Comparison of ENCODE assay signal across 1 cellular context in the genomic region with DNA sequence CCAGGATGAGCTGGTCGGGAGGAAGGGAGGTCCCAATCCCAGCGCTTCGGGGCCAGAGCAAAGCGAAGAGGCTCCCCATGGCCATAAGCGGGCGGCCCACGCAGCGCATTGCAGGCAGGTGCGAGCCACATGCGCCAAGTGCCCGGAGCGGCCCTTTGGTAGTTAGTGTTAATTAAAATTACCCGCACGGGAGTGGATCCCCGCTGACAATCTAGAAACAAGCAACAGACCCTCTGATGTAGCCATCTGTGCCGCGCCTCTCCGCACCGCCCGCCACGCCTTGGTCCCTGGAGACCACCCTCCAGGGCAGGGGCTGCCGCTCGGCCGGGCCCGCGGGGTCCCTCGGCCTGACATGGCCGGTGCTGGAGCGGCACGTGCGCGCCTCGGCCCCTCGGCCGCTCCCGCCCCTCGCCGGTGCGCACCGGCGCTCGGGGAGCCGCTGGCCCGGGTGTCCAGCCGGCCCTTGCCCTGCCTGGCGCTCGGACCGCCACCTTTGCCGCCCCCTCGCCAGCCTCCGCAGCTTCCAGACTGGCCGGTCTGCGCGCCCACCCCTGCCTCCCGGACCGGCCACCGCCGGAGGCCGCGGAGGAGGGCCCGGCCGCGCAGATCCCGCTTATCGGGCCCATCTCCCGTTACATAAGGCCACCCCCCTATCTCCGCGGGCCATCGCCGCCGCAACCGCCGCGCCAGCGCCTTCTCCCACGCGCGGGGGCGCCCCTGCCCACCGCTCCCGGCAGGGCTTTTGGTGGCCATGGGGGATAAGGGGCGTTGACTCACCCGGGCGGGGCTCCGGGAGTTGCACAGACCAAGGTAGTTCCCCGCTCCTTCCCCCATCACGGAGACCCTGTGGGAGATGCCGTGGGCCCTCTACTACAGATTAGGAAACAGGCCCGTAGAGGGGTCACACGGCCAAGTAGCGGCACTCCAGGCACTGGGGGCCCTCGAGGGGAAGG.
A peak's percentile ranks its signal among the peaks of the same experiment; 100 is the strongest.
TF ChIP-seq lines count a peak whose summit lies in the region.

No MANE protein-coding gene starts in this region.

TF ChIP-seq in WTC11, 78 proteins besides CTCF, POLR2A, EP300 and RAD21 (continues in another document):
- TF ChIP-seq, protein P1, sequence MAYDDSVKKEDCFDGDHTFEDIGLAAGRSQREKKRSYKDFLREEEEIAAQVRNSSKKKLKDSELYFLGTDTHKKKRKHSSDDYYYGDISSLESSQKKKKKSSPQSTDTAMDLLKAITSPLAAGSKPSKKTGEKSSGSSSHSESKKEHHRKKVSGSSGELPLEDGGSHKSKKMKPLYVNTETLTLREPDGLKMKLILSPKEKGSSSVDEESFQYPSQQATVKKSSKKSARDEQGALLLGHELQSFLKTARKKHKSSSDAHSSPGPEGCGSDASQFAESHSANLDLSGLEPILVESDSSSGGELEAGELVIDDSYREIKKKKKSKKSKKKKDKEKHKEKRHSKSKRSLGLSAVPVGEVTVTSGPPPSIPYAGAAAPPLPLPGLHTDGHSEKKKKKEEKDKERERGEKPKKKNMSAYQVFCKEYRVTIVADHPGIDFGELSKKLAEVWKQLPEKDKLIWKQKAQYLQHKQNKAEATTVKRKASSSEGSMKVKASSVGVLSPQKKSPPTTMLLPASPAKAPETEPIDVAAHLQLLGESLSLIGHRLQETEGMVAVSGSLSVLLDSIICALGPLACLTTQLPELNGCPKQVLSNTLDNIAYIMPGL (CRISPR knock-in tag; IDR thresholded peaks at IDR 0.05) = peak; percentile 74; the same call in 1 of the 2 replicates
- peak; percentile 67; the same call in 1 of the 2 replicates for TF ChIP-seq IRF2 (CRISPR knock-in tag; IDR thresholded peaks at IDR 0.05; ENCODE audit: borderline replicate concordance, low read depth)
- TF ChIP-seq USF1 (CRISPR knock-in tag; IDR thresholded peaks at IDR 0.05) = no peak
- no peak for TF ChIP-seq ZBTB43 (CRISPR knock-in tag; IDR thresholded peaks at IDR 0.05)
- TF ChIP-seq, protein P2, sequence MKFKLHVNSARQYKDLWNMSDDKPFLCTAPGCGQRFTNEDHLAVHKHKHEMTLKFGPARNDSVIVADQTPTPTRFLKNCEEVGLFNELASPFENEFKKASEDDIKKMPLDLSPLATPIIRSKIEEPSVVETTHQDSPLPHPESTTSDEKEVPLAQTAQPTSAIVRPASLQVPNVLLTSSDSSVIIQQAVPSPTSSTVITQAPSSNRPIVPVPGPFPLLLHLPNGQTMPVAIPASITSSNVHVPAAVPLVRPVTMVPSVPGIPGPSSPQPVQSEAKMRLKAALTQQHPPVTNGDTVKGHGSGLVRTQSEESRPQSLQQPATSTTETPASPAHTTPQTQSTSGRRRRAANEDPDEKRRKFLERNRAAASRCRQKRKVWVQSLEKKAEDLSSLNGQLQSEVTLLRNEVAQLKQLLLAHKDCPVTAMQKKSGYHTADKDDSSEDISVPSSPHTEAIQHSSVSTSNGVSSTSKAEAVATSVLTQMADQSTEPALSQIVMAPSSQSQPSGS (CRISPR knock-in tag; IDR thresholded peaks at IDR 0.05; ENCODE audit: borderline replicate concordance, low read depth) = peak; percentile 26; the same call in 1 of the 2 replicates
- TF ChIP-seq ZNF532 (CRISPR knock-in tag; IDR thresholded peaks at IDR 0.05; ENCODE audit: borderline replicate concordance) = no peak
- TF ChIP-seq TP53 (CRISPR knock-in tag; IDR thresholded peaks at IDR 0.05) = no peak
- no peak for TF ChIP-seq GABPB1 (CRISPR knock-in tag; IDR thresholded peaks at IDR 0.05)
- no peak for TF ChIP-seq RELA (CRISPR knock-in tag; IDR thresholded peaks at IDR 0.05; ENCODE audit: borderline replicate concordance)
- TF ChIP-seq, protein P3, sequence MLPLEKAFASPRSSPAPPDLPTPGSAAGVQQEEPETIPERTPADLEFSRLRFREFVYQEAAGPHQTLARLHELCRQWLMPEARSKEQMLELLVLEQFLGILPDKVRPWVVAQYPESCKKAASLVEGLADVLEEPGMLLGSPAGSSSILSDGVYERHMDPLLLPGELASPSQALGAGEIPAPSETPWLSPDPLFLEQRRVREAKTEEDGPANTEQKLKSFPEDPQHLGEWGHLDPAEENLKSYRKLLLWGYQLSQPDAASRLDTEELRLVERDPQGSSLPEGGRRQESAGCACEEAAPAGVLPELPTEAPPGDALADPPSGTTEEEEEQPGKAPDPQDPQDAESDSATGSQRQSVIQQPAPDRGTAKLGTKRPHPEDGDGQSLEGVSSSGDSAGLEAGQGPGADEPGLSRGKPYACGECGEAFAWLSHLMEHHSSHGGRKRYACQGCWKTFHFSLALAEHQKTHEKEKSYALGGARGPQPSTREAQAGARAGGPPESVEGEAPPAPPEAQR (CRISPR knock-in tag; IDR thresholded peaks at IDR 0.05) = no peak
- 0 out of 2 replicates have a peak, but pooled peaks have one; percentile 41 for TF ChIP-seq CREM (CRISPR knock-in tag; IDR thresholded peaks at IDR 0.05)
- peak; percentile 55; the same call in 1 of the 2 replicates for TF ChIP-seq ZNF219 (CRISPR knock-in tag; IDR thresholded peaks at IDR 0.05; ENCODE audit: borderline replicate concordance)
- TF ChIP-seq RORB (CRISPR knock-in tag; IDR thresholded peaks at IDR 0.05) = no peak
- peak; percentile 42; the same call in 1 of the 2 replicates for TF ChIP-seq FOXK1 (CRISPR knock-in tag; IDR thresholded peaks at IDR 0.05)
- 0 out of 2 replicates have a peak, but pooled peaks have one; percentile 26 for TF ChIP-seq ZNF416 (CRISPR knock-in tag; IDR thresholded peaks at IDR 0.05)
- peak; percentile 89 for TF ChIP-seq TCF7 (CRISPR knock-in tag; IDR thresholded peaks at IDR 0.05; ENCODE audit: low read depth)
- TF ChIP-seq, protein P4, sequence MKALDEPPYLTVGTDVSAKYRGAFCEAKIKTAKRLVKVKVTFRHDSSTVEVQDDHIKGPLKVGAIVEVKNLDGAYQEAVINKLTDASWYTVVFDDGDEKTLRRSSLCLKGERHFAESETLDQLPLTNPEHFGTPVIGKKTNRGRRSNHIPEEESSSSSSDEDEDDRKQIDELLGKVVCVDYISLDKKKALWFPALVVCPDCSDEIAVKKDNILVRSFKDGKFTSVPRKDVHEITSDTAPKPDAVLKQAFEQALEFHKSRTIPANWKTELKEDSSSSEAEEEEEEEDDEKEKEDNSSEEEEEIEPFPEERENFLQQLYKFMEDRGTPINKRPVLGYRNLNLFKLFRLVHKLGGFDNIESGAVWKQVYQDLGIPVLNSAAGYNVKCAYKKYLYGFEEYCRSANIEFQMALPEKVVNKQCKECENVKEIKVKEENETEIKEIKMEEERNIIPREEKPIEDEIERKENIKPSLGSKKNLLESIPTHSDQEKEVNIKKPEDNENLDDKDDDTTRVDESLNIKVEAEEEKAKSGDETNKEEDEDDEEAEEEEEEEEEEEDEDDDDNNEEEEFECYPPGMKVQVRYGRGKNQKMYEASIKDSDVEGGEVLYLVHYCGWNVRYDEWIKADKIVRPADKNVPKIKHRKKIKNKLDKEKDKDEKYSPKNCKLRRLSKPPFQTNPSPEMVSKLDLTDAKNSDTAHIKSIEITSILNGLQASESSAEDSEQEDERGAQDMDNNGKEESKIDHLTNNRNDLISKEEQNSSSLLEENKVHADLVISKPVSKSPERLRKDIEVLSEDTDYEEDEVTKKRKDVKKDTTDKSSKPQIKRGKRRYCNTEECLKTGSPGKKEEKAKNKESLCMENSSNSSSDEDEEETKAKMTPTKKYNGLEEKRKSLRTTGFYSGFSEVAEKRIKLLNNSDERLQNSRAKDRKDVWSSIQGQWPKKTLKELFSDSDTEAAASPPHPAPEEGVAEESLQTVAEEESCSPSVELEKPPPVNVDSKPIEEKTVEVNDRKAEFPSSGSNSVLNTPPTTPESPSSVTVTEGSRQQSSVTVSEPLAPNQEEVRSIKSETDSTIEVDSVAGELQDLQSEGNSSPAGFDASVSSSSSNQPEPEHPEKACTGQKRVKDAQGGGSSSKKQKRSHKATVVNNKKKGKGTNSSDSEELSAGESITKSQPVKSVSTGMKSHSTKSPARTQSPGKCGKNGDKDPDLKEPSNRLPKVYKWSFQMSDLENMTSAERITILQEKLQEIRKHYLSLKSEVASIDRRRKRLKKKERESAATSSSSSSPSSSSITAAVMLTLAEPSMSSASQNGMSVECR (CRISPR knock-in tag; IDR thresholded peaks at IDR 0.05; ENCODE audit: borderline replicate concordance) = peak; percentile 58; the same call in 1 of the 2 replicates
- peak; percentile 48; the same call in 1 of the 2 replicates for TF ChIP-seq ESRRA (CRISPR knock-in tag; IDR thresholded peaks at IDR 0.05; ENCODE audit: borderline replicate concordance)
- TF ChIP-seq CDX4 (CRISPR knock-in tag; IDR thresholded peaks at IDR 0.05; ENCODE audit: borderline replicate concordance) = no peak
- TF ChIP-seq GRHL2 (CRISPR knock-in tag; IDR thresholded peaks at IDR 0.05; ENCODE audit: insufficient replicate concordance, severe bottlenecking) = no peak
- no peak for TF ChIP-seq TEAD4 (CRISPR knock-in tag; IDR thresholded peaks at IDR 0.05)
- TF ChIP-seq ETV6 (CRISPR knock-in tag; IDR thresholded peaks at IDR 0.05) = peak; percentile 69; the same call in 1 of the 2 replicates
- TF ChIP-seq JUN (CRISPR knock-in tag; IDR thresholded peaks at IDR 0.05) = 0 out of 2 replicates have a peak, but pooled peaks have one; percentile 71
- no peak for TF ChIP-seq PRRX2 (CRISPR knock-in tag; IDR thresholded peaks at IDR 0.05)
- TF ChIP-seq USF2 (CRISPR knock-in tag; IDR thresholded peaks at IDR 0.05) = no peak; the same call in 1 of the 2 replicates
- no peak for TF ChIP-seq EMX1 (CRISPR knock-in tag; IDR thresholded peaks at IDR 0.05)
- 0 out of 2 replicates have a peak, but pooled peaks have one; percentile 34 for TF ChIP-seq ZNF263 (CRISPR knock-in tag; IDR thresholded peaks at IDR 0.05; ENCODE audit: low read depth)
- TF ChIP-seq, protein P5, sequence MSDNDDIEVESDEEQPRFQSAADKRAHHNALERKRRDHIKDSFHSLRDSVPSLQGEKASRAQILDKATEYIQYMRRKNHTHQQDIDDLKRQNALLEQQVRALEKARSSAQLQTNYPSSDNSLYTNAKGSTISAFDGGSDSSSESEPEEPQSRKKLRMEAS (CRISPR knock-in tag; IDR thresholded peaks at IDR 0.05) = peak; percentile 83
- no peak for TF ChIP-seq ATF6 (CRISPR knock-in tag; IDR thresholded peaks at IDR 0.05)
- no peak; the same call in 1 of the 2 replicates for TF ChIP-seq NR2C2 (CRISPR knock-in tag; IDR thresholded peaks at IDR 0.05)
